8 cellular contexts compared by ENCODE assay signal in the genomic region with DNA sequence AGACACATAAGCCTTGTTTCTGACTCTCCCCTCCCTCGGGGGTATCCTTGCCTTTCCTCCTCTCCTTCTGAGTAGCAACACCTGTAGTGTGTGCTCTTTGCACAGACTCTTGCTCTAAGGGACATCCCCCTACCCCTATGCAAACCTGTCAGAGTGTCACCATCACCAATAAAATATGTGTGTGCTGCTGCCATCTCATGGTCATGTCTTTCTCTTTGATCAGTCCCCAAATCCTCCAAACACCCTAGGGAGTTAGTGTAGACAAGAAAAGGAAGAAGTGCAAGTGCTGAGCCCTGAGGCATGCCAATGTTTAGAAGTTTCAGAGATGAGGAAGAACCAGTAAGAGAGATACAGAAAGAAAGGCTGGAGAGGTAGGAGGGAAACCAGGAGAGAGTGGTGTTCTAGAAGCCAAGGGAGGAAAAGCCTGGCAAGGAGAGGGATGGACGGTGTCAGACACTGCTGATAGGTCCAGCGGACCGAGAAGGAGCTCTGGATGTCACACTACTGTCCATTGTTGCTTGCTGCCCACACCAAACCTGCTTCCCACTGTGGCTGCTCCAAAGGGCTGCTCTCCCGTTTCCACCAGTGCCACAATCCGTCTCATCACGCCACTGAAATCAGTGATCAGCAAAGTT.
DNase-seq lines count a peak whose midpoint lies in the region; ATAC-seq and TF ChIP-seq lines count a peak whose summit lies in the region.

No MANE protein-coding gene starts in this region.

- H3K9me3 Mint-ChIP-seq in T-helper 2 cell treated with Interferon-gamma antibody and Interleukin-4, amounts not matched to agents 5 μg/mL and 100 μg/mL, for 36 hours, result no peaks in the 10 kb centered on the region

- H3K27me3 Mint-ChIP-seq in T-helper 2 cell treated with Interferon-gamma antibody and Interleukin-4, amounts not matched to agents 5 μg/mL and 100 μg/mL, for 36 hours (ENCODE audit: low read depth), result peaks cover 2% of the 10 kb centered on the region

- peak; percentile 52 for ATAC-seq in GM21786 (IDR thresholded peaks at IDR 0.05; ENCODE audit: unreplicated experiment)
- ATAC-seq in HG03097 (IDR thresholded peaks at IDR 0.05; ENCODE audit: low FRiP score, unreplicated experiment), result no peak

- H3K27ac Mint-ChIP-seq in T-helper 2 cell treated with Interferon-gamma antibody and Interleukin-4, amounts not matched to agents 5 μg/mL and 100 μg/mL, for 36 hours, result no peak overlapping the region

- no peak overlapping the region for H3K4me3 Mint-ChIP-seq in T-helper 2 cell treated with Interferon-gamma antibody and Interleukin-4, amounts not matched to agents 5 μg/mL and 100 μg/mL, for 36 hours

- DNase-seq in ELF-1 (ENCODE audit: low read depth, low spot score), result peak; percentile 20
- DNase-seq in NCI-H82 treated with DMSO at 0.1 percent for 48 hours (lab: John Stamatoyannopoulos, UW; ENCODE audit: unreplicated experiment), result peak; percentile 23
- peak; percentile 14 for DNase-seq in fibroblast of mammary gland (ENCODE audit: low read depth)
- DNase-seq in T-helper 2 cell treated with Interferon-gamma antibody and Interleukin-4, amounts not matched to agents 5 μg/mL and 100 μg/mL, for 36 hours (ENCODE audit: low spot score), result no peak
- DNase-seq in NK-92 (lab: John Stamatoyannopoulos, UW; ENCODE audit: unreplicated experiment), result no peak
- no peak for DNase-seq in stimulated activated CD4-positive, alpha-beta T cell treated with anti-CD3 and anti-CD28 coated beads, Interleukin-4, amount 100 ng/mL, for 1 hour

- TF ChIP-seq CTCF in fibroblast of mammary gland (conservative IDR thresholded peaks at IDR 0.05; ENCODE audit: control insufficient read depth, insufficient read depth, low read depth, low read length), result no peak

- H3K36me3 Mint-ChIP-seq in T-helper 2 cell treated with Interferon-gamma antibody and Interleukin-4, amounts not matched to agents 5 μg/mL and 100 μg/mL, for 36 hours (ENCODE audit: low read depth), result peaks cover 9% of the 10 kb centered on the region

- no peak overlapping the region for H3K4me3 ChIP-seq in fibroblast of mammary gland (ENCODE audit: control insufficient read depth, low read depth, low read length)

- H3K4me1 Mint-ChIP-seq in T-helper 2 cell treated with Interferon-gamma antibody and Interleukin-4, amounts not matched to agents 5 μg/mL and 100 μg/mL, for 36 hours (ENCODE audit: low read depth), result no peaks in the 10 kb centered on the region

Comparison
In these comparisons a context has a peak if more than half of its experiments do, and no peak if none do; other contexts are left out.
1. DNase-seq: peak in ELF-1 (single experiment), NCI-H82 treated with DMSO at 0.1 percent for 48 hours (single experiment) and fibroblast of mammary gland (single experiment); none in T-helper 2 cell treated with Interferon-gamma antibody and Interleukin-4, amounts not matched to agents 5 μg/mL and 100 μg/mL, for 36 hours (single experiment), NK-92 (single experiment) and stimulated activated CD4-positive, alpha-beta T cell treated with anti-CD3 and anti-CD28 coated beads, Interleukin-4, amount 100 ng/mL, for 1 hour (single experiment).